1 cellular context compared by ENCODE assay signal in genomic region chr2:11122380-11122779, GRCh38.
TF ChIP-seq lines count a peak whose summit lies in the region.

No MANE protein-coding gene starts in this region.

TF ChIP-seq in K562, 482 proteins besides CTCF, POLR2A, EP300 and RAD21 (continued from another document and continues in another):
- TF ChIP-seq ATF3 (IDR thresholded peaks at IDR 0.05), result peak; percentile 44; the same call in 1 of the 2 replicates
- no peak for TF ChIP-seq ATF3 (CRISPR knock-in tag; conservative IDR thresholded peaks at IDR 0.05)
- TF ChIP-seq ZNF444 (CRISPR knock-in tag; IDR thresholded peaks at IDR 0.05), result no peak
- TF ChIP-seq MXD1 (CRISPR knock-in tag; IDR thresholded peaks at IDR 0.05; ENCODE audit: borderline replicate concordance, poor library complexity, severe bottlenecking), result no peak
- no peak for TF ChIP-seq SMC3 (conservative IDR thresholded peaks at IDR 0.05; ENCODE audit: insufficient read depth, low read depth, low read length)
- no peak for TF ChIP-seq NCOA1 (IDR thresholded peaks at IDR 0.05; ENCODE audit: low read depth)
- no peak for TF ChIP-seq KDM5B (IDR thresholded peaks at IDR 0.05; ENCODE audit: insufficient replicate concordance, low read depth, low read length)
- TF ChIP-seq ZNF316 (IDR thresholded peaks at IDR 0.05), result no peak
- TF ChIP-seq GTF2F1 (IDR thresholded peaks at IDR 0.05; ENCODE audit: low read depth, low read length), result no peak
- TF ChIP-seq PRPF4 (IDR thresholded peaks at IDR 0.05; ENCODE audit: insufficient read depth, low read depth, low read length, poor library complexity, severe bottlenecking), result no peak
- peak; percentile 21; the same call in 1 of the 2 replicates for TF ChIP-seq RNF2 (IDR thresholded peaks at IDR 0.05)
- no peak for TF ChIP-seq NR2F6 (CRISPR knock-in tag; IDR thresholded peaks at IDR 0.05)
- no peak for TF ChIP-seq REST (CRISPR knock-in tag; IDR thresholded peaks at IDR 0.05; ENCODE audit: low read depth)
- TF ChIP-seq MED1 (CRISPR knock-in tag; IDR thresholded peaks at IDR 0.05; ENCODE audit: borderline replicate concordance), result no peak
- no peak for TF ChIP-seq NCOA6 (IDR thresholded peaks at IDR 0.05)
- TF ChIP-seq MAZ (CRISPR knock-in tag; conservative IDR thresholded peaks at IDR 0.05 in 1 of 2, IDR thresholded peaks at IDR 0.05 in 1 of 2), result 0 out of 4 replicates have a peak, but pooled peaks of 1 of the 2 experiments have one; percentile 46
- no peak for TF ChIP-seq MNT (conservative IDR thresholded peaks at IDR 0.05)
- TF ChIP-seq PREB (CRISPR knock-in tag; IDR thresholded peaks at IDR 0.05), result no peak
- TF ChIP-seq ZNF384 (IDR thresholded peaks at IDR 0.05; ENCODE audit: low read depth, low read length), result no peak
- TF ChIP-seq RFX5 (IDR thresholded peaks at IDR 0.05; ENCODE audit: low read depth, low read length), result no peak
- TF ChIP-seq BRF2 (IDR thresholded peaks at IDR 0.05; ENCODE audit: borderline replicate concordance, insufficient read depth, insufficient read length), result no peak
- no peak for TF ChIP-seq TCF3 (CRISPR knock-in tag; IDR thresholded peaks at IDR 0.05)
- no peak for TF ChIP-seq L3MBTL2 (IDR thresholded peaks at IDR 0.05)
- TF ChIP-seq CUX1 (CRISPR knock-in tag; IDR thresholded peaks at IDR 0.05), result no peak
- TF ChIP-seq ELK3 (CRISPR knock-in tag; IDR thresholded peaks at IDR 0.05), result no peak
- TF ChIP-seq NR4A1 (CRISPR knock-in tag; IDR thresholded peaks at IDR 0.05), result peak; percentile 15; the same call in 1 of the 2 replicates
- peak; percentile 48; the same call in 1 of the 2 replicates for TF ChIP-seq NR4A1 (tag; IDR thresholded peaks at IDR 0.05)
- no peak for TF ChIP-seq ZBTB17 (CRISPR knock-in tag; IDR thresholded peaks at IDR 0.05)
- no peak for TF ChIP-seq NR2C2 (CRISPR knock-in tag; IDR thresholded peaks at IDR 0.05)
- peak; percentile 72; the same call in 1 of the 2 replicates for TF ChIP-seq NR2C2 (tag; IDR thresholded peaks at IDR 0.05)
- TF ChIP-seq FOXA1 (IDR thresholded peaks at IDR 0.05; ENCODE audit: borderline replicate concordance), result no peak
- peak; percentile 86; the same call in 1 of the 2 replicates for TF ChIP-seq HBP1 (CRISPR knock-in tag; IDR thresholded peaks at IDR 0.05)
- no peak for TF ChIP-seq FIP1L1 (IDR thresholded peaks at IDR 0.05; ENCODE audit: low read depth, low read length, poor library complexity, severe bottlenecking)
- peak; percentile 94 for TF ChIP-seq ZNF76 (CRISPR knock-in tag; IDR thresholded peaks at IDR 0.05; ENCODE audit: borderline replicate concordance)
- peak; percentile 99 for TF ChIP-seq HDAC8 (tag; IDR thresholded peaks at IDR 0.05)
- no peak for TF ChIP-seq NONO (IDR thresholded peaks at IDR 0.05; ENCODE audit: low read depth in 2 of 2, low read length in 1 of 2)
- no peak for TF ChIP-seq ZBTB43 (CRISPR knock-in tag; IDR thresholded peaks at IDR 0.05)
- no peak for TF ChIP-seq FOSL1 (tag; conservative IDR thresholded peaks at IDR 0.05)
- TF ChIP-seq HMGXB4 (CRISPR knock-in tag; IDR thresholded peaks at IDR 0.05), result no peak
- peak; percentile 92 for TF ChIP-seq NFXL1 (CRISPR knock-in tag; IDR thresholded peaks at IDR 0.05)
- TF ChIP-seq ETS2 (tag; IDR thresholded peaks at IDR 0.05; ENCODE audit: borderline replicate concordance, poor library complexity, severe bottlenecking), result no peak
- no peak for TF ChIP-seq JUNB (CRISPR knock-in tag; conservative IDR thresholded peaks at IDR 0.05)
- TF ChIP-seq XRCC5 (IDR thresholded peaks at IDR 0.05; ENCODE audit: low read depth, low read length), result no peak
- TF ChIP-seq BACH1 (tag; IDR thresholded peaks at IDR 0.05), result peak; percentile 94
